Comparison of ENCODE assay signal across 17 cellular contexts in genomic region chr15:67036775-67037555, GRCh38. TPM values are rescaled to one million over a fixed set of nuclear protein-coding genes. Genes with fewer than 3 reads are reported as not detected.
DNase-seq lines count a peak whose midpoint lies in the region; ATAC-seq, FAIRE-seq and TF ChIP-seq lines count a peak whose summit lies in the region.
"Had no signal": no experiment of that assay in that cellular context is flagged by ENCODE, and none has a peak within 500 bp of the region (broad histone marks: within the 10 kb centered on the region; RNA-seq: fewer than 3 reads in every experiment).

No MANE protein-coding gene starts in this region.

- no peaks in the 10 kb centered on the region for H4K20me1 ChIP-seq in SK-N-SH (ENCODE audit: insufficient read depth)
- no peaks in the 10 kb centered on the region for H4K20me1 ChIP-seq in KMS-11 (ENCODE audit: insufficient read depth)
- no peaks in the 10 kb centered on the region for H4K20me1 ChIP-seq in neural progenitor cell (ENCODE audit: low read depth)

- H3K4me1 Mint-ChIP-seq in WTC11, result peaks cover 24% of the 10 kb centered on the region
- peaks cover 27% of the 10 kb centered on the region for H3K4me1 Mint-ChIP-seq in neural progenitor cell

- CTCF ChIA-PET in SK-N-SH (lab: Yijun Ruan, JAX) (interaction anchor here (1.0 to 1.1 kb wide), 2 partner anchors 13 to 90 kb away, joined by 3 to 4 read pairs; no protein-coding TSS in a partner anchor), WTC11 (lab: Charles Lee) (no interaction called here)

- intact Hi-C loops in thyroid gland (cut with DNase I), result no loop called here

- H3K9ac ChIP-seq in SK-N-SH (no peak overlapping the region), KMS-11 (no peak overlapping the region), neural progenitor cell (no peak overlapping the region)
- H3K9ac ChIP-seq: GM23248 had no signal

- no peak overlapping the region for H3K27ac Mint-ChIP-seq in WTC11
- H3K27ac Mint-ChIP-seq in neural progenitor cell, result no peak overlapping the region

- ATAC-seq in SK-N-SH treated with all-trans-retinoic acid at 6 μM for 48 hours (no peak), WTC11 (no peak), GM19397 (IDR thresholded peaks at IDR 0.05; ENCODE audit: unreplicated experiment) (no peak)
- ATAC-seq: PC-3 had no signal

- no peak for DNase-seq in SK-N-SH
- no peak for DNase-seq in WTC11 (ENCODE audit: low spot score)
- DNase-seq in neural progenitor cell (ENCODE audit: low spot score), result no peak
- DNase-seq in GM12891 (ENCODE audit: insufficient read length, low spot score), result no peak
- DNase-seq in thyroid gland, result no peak
- DNase-seq: 8988T, C1 segment of cervical spinal cord, DMS53, GM23248, Kasumi-1, NCI-H2107, NCI-H226, PC-3 had no signal

- 85% methylated on average over 8 of the region's 8 CpGs for WGBS in SK-N-SH (ENCODE audit: low lambda C conversion rate)
- 87 to 90% methylated on average over 8 of the region's 8 CpGs for WGBS in thyroid gland, 2 donors

- peaks cover 10 to 12% of the 10 kb centered on the region in 2 experiments for H3K4me1 ChIP-seq in SK-N-SH (ENCODE audit: control insufficient read depth in 1 of 2, insufficient read depth in 2 of 2, low read depth in 1 of 2, low read length in 1 of 2)
- H3K4me1 ChIP-seq in KMS-11 (ENCODE audit: low read depth, poor library complexity, severe bottlenecking), result peaks cover 49% of the 10 kb centered on the region
- H3K4me1 ChIP-seq in neural progenitor cell, result peaks cover 54% of the 10 kb centered on the region
- H3K4me1 ChIP-seq in thyroid gland, result peaks cover 6 to 12% of the 10 kb centered on the region in 2 donors

- H3K4me3 ChIP-seq in SK-N-SH (ENCODE audit: low read depth in 2 of 2, low read length in 1 of 2) (no peak overlapping the region), KMS-11 (IDR thresholded peaks at IDR 0.05; ENCODE audit: insufficient read depth, low read depth, low read length) (no peak overlapping the region), neural progenitor cell (no peak overlapping the region), thyroid gland (replicated peaks in 1 of 3) (no peak overlapping the region)
- H3K4me3 ChIP-seq: GM23248 had no signal

- H3K9me3 Mint-ChIP-seq in WTC11 (no peaks in the 10 kb centered on the region), neural progenitor cell (no peaks in the 10 kb centered on the region)

- H3F3A ChIP-seq in SK-N-SH (replicated peaks; ENCODE audit: insufficient read depth) (peaks cover 16% of the 10 kb centered on the region), neural progenitor cell (ENCODE audit: low read depth) (peaks cover 35% of the 10 kb centered on the region)

- TF ChIP-seq EP300 in SK-N-SH (IDR thresholded peaks at IDR 0.05; ENCODE audit: borderline replicate concordance in 1 of 2, low read depth in 1 of 2, low read length in 1 of 2), result no peak

- H3K27me3 Mint-ChIP-seq in WTC11 (ENCODE audit: low read depth) (peaks cover 14% of the 10 kb centered on the region), neural progenitor cell (ENCODE audit: insufficient read depth, low read depth) (peaks cover 4% of the 10 kb centered on the region)

- no peak for FAIRE-seq in GM12891 (lab: Jason Lieb, UNC)
- FAIRE-seq: GM19239 had no signal

- H3K9me2 ChIP-seq in SK-N-SH, result no peaks in the 10 kb centered on the region

- H3K27ac ChIP-seq in SK-N-SH (ENCODE audit: low read depth in 2 of 2, low read length in 1 of 2) (no peak overlapping the region), KMS-11 (0 out of 2 replicates have a peak overlapping the region, but pooled peaks have one; percentile 6), neural progenitor cell (no peak overlapping the region), thyroid gland (no peak overlapping the region)
- H3K27ac ChIP-seq: GM23248 had no signal

- no peak for TF ChIP-seq CTCF in SK-N-SH (IDR thresholded peaks at IDR 0.05)
- no peak for TF ChIP-seq CTCF in KMS-11 (conservative IDR thresholded peaks at IDR 0.05; ENCODE audit: low read depth, low read length)
- TF ChIP-seq CTCF in WTC11 (IDR thresholded peaks at IDR 0.05), result no peak
- TF ChIP-seq CTCF in neural progenitor cell (IDR thresholded peaks at IDR 0.05), result no peak
- TF ChIP-seq CTCF in thyroid gland (IDR thresholded peaks at IDR 0.05), result no peak

- no peak overlapping the region for H3K4me3 Mint-ChIP-seq in WTC11
- no peak overlapping the region for H3K4me3 Mint-ChIP-seq in neural progenitor cell

- H3K9me3 ChIP-seq in SK-N-SH (no peaks in the 10 kb centered on the region), neural progenitor cell (ENCODE audit: low read depth) (no peaks in the 10 kb centered on the region), thyroid gland (no peaks in the 10 kb centered on the region)

- no peak overlapping the region for H3K4me2 ChIP-seq in SK-N-SH
- H3K4me2 ChIP-seq in KMS-11, result peak overlapping the region; percentile 27; the same call in 1 of the 2 replicates
- peak overlapping the region; percentile 63 for H3K4me2 ChIP-seq in neural progenitor cell

- TF ChIP-seq RAD21 in SK-N-SH (IDR thresholded peaks at IDR 0.05; ENCODE audit: low read length), result no peak

- no peaks in the 10 kb centered on the region for H3K36me3 ChIP-seq in SK-N-SH (replicated peaks in 1 of 2; ENCODE audit: control insufficient read depth in 1 of 2, insufficient read depth in 2 of 2, low read length in 1 of 2)
- no peaks in the 10 kb centered on the region for H3K36me3 ChIP-seq in KMS-11 (ENCODE audit: insufficient read depth)
- no peaks in the 10 kb centered on the region for H3K36me3 ChIP-seq in neural progenitor cell
- H3K36me3 ChIP-seq in thyroid gland, result no peaks in the 10 kb centered on the region

- H3K27me3 ChIP-seq in SK-N-SH (ENCODE audit: insufficient read depth), result no peaks in the 10 kb centered on the region
- no peaks in the 10 kb centered on the region for H3K27me3 ChIP-seq in KMS-11 (ENCODE audit: insufficient read depth, low read depth)
- peaks cover 30% of the 10 kb centered on the region for H3K27me3 ChIP-seq in neural progenitor cell
- H3K27me3 ChIP-seq in thyroid gland, result no peaks in the 10 kb centered on the region

- POLR2A ChIA-PET in SK-N-SH (lab: Yijun Ruan, JAX), result no interaction called here
- POLR2A ChIA-PET in WTC11 (lab: Charles Lee), result interaction anchor here (0.6 kb wide), 1 partner anchor 30 kb away, joined by 3 read pairs; no protein-coding TSS in a partner anchor

- TF ChIP-seq POLR2A in GM12891 (IDR thresholded peaks at IDR 0.05; ENCODE audit: low read depth, low read length) (no peak), thyroid gland (IDR thresholded peaks at IDR 0.05) (no peak)

- H3K36me3 Mint-ChIP-seq in WTC11 (no peaks in the 10 kb centered on the region), neural progenitor cell (no peaks in the 10 kb centered on the region)

- H2AFZ ChIP-seq in SK-N-SH (ENCODE audit: low read depth) (no peak overlapping the region), KMS-11 (ENCODE audit: low read depth) (no peak overlapping the region), neural progenitor cell (replicated peaks) (no peak overlapping the region)
- H2AFZ ChIP-seq: GM23248 had no signal

- H3K79me2 ChIP-seq in SK-N-SH (ENCODE audit: insufficient read depth), result no peaks in the 10 kb centered on the region
- H3K79me2 ChIP-seq in KMS-11 (ENCODE audit: insufficient read depth, low read depth), result no peaks in the 10 kb centered on the region
- H3K79me2 ChIP-seq in neural progenitor cell (ENCODE audit: low read depth), result no peaks in the 10 kb centered on the region

TF ChIP-seq in SK-N-SH, 30 proteins besides CTCF, POLR2A, EP300 and RAD21:
- TF ChIP-seq FOSL2 (IDR thresholded peaks at IDR 0.05; ENCODE audit: borderline replicate concordance, low read depth) (no peak), FOXJ3 (CRISPR knock-in tag; IDR thresholded peaks at IDR 0.05) (no peak)

TF ChIP-seq in WTC11, 78 proteins besides CTCF, POLR2A, EP300 and RAD21:
- TF ChIP-seq TCF7 (CRISPR knock-in tag; IDR thresholded peaks at IDR 0.05; ENCODE audit: low read depth) (no peak), KAT7 (CRISPR knock-in tag; IDR thresholded peaks at IDR 0.05; ENCODE audit: borderline replicate concordance) (no peak), RORB (CRISPR knock-in tag; IDR thresholded peaks at IDR 0.05) (no peak), ZNF121 (CRISPR knock-in tag; IDR thresholded peaks at IDR 0.05) (peak; percentile 63), ZNF423 (CRISPR knock-in tag; IDR thresholded peaks at IDR 0.05) (no peak), IRF1 (CRISPR knock-in tag; IDR thresholded peaks at IDR 0.05) (no peak)
TF ChIP-seq in WTC11: peak in this region for 1.

TF ChIP-seq in GM12891, 5 proteins besides CTCF, POLR2A, EP300 and RAD21:
- TF ChIP-seq PAX5 (IDR thresholded peaks at IDR 0.05; ENCODE audit: insufficient read depth, low read length, severe bottlenecking) (no peak), POU2F2 (IDR thresholded peaks at IDR 0.05; ENCODE audit: low read depth, low read length) (no peak), SPI1 (IDR thresholded peaks at IDR 0.05; ENCODE audit: low read depth, low read length) (no peak), POLR2AphosphoS5 (IDR thresholded peaks at IDR 0.05; ENCODE audit: low read depth, low read length) (no peak), TAF1 (IDR thresholded peaks at IDR 0.05; ENCODE audit: low read depth, low read length) (no peak)

RNA-seq across cellular contexts. Expression of gene SMAD3, which starts 28.4 kb away (rescaled TPM):
- 18.0 and 19.5 TPM in 2 replicates for polyA plus RNA-seq in SK-N-SH (2012; rRNA removed)
- 12.0 and 14.6 TPM in 2 replicates for polyA plus RNA-seq in SK-N-SH (2012; cell fraction: cytosol; rRNA removed)
- 47.4 and 59.5 TPM in 2 replicates for polyA plus RNA-seq in SK-N-SH (2012; cell fraction: nucleus; rRNA removed)
- 20.2 to 34.6 TPM (median 25.0 TPM) in 3 replicates for total RNA-seq in WTC11 (2021)
- 12.5 and 14.3 TPM in 2 replicates for total RNA-seq in neural progenitor cell (ENCODE audit: low replicate concordance)
- 36.4 TPM for polyA plus RNA-seq in GM12891 (2012; ENCODE audit: low read depth, missing spikeins)
- 10 to 100 TPM; 33.6 to 66.5 (median 47.3) TPM for total RNA-seq in thyroid gland
